Comparison of ENCODE assay signal across 15 cellular contexts in genomic region chr14:75441731-75442130, GRCh38. TPM values are rescaled to one million over a fixed set of nuclear protein-coding genes. Genes with fewer than 3 reads are reported as not detected.
A peak's percentile ranks its signal among the peaks of the same experiment; 100 is the strongest.
DNase-seq lines count a peak whose midpoint lies in the region; ATAC-seq and TF ChIP-seq lines count a peak whose summit lies in the region.
"Had no signal": no experiment of that assay in that cellular context is flagged by ENCODE, and none has a peak within 500 bp of the region (broad histone marks: within the 10 kb centered on the region; RNA-seq: fewer than 3 reads in every experiment).

No MANE protein-coding gene starts in this region.

- H3K4me3 Mint-ChIP-seq in MCF 10A (ENCODE audit: unreplicated experiment): no peak overlapping the region
- H3K4me3 Mint-ChIP-seq: stimulated activated naive B cell treated with anti-CD40 and anti-IgM and Interleukin-4, amounts not matched to agents 10 μg/mL and 1 μg/mL and 100 μg/mL, for 72 hours had no signal

- no peaks in the 10 kb centered on the region for H4K20me1 ChIP-seq in mammary epithelial cell (ENCODE audit: insufficient read depth, low read length)

- H3K4me3 ChIP-seq in mammary epithelial cell (replicated peaks in 1 of 3; ENCODE audit: insufficient read depth in 1 of 3, low read depth in 2 of 3, low read length in 3 of 3) (no peak overlapping the region), heart right ventricle (no peak overlapping the region), rectal smooth muscle tissue (ENCODE audit: low read length) (no peak overlapping the region), uterus (no peak overlapping the region)
- H3K4me3 ChIP-seq: prostate gland had no signal

- H3K27me3 ChIP-seq in mammary epithelial cell (ENCODE audit: insufficient read depth, low read length): no peaks in the 10 kb centered on the region
- H3K27me3 ChIP-seq in heart right ventricle: no peaks in the 10 kb centered on the region
- no peaks in the 10 kb centered on the region for H3K27me3 ChIP-seq in rectal smooth muscle tissue (ENCODE audit: control insufficient read depth, insufficient read depth, low read length)
- H3K27me3 ChIP-seq in uterus: no peaks in the 10 kb centered on the region

- H3K27me3 Mint-ChIP-seq in MCF 10A (ENCODE audit: insufficient read depth, unreplicated experiment): no peaks in the 10 kb centered on the region
- H3K27me3 Mint-ChIP-seq: stimulated activated naive B cell treated with anti-CD40 and anti-IgM and Interleukin-4, amounts not matched to agents 10 μg/mL and 1 μg/mL and 100 μg/mL, for 72 hours had no signal

- ATAC-seq in heart right ventricle: peak in 5 of 8 donors; percentile 4 to 38 (median 32)
- no peak for ATAC-seq in GM18867 (IDR thresholded peaks at IDR 0.05; ENCODE audit: unreplicated experiment)
- ATAC-seq: activated naive CD4-positive, alpha-beta T cell treated with anti-CD3 and anti-CD28 coated beads, Interleukin-2, amount 50 U/mL, for 72 hours; stimulated activated naive B cell treated with anti-CD40 and anti-IgM and Interleukin-4, amounts not matched to agents 10 μg/mL and 1 μg/mL and 100 μg/mL, for 72 hours had no signal

- intact Hi-C loops in MCF 10A (cut with micrococcal nuclease) (no loop called here), mammary epithelial cell (cut with micrococcal nuclease) (no loop called here), heart right ventricle (cut with DNase I) (no loop called here), uterus (cut with DNase I; ENCODE audit: low total_unique reads) (no loop called here)

- H3K27ac Mint-ChIP-seq in MCF 10A (ENCODE audit: low read depth, unreplicated experiment): peak overlapping the region; percentile 74
- H3K27ac Mint-ChIP-seq: stimulated activated naive B cell treated with anti-CD40 and anti-IgM and Interleukin-4, amounts not matched to agents 10 μg/mL and 1 μg/mL and 100 μg/mL, for 72 hours had no signal

- POLR2A ChIA-PET in MCF 10A (lab: Yijun Ruan, JAX): interaction anchor here (0.9 kb wide), 1 partner anchor 13 kb away, joined by 4 read pairs; no protein-coding TSS in a partner anchor

- dilution Hi-C loops in mammary epithelial cell (cut with HindIII; ENCODE audit: low sequenced_read_pairs): loop anchor here (5.0 kb wide), 1 partner anchor 89 kb away; no protein-coding TSS in a partner anchor

- no peak overlapping the region for H3K9ac ChIP-seq in mammary epithelial cell (ENCODE audit: insufficient read depth, low read length)
- H3K9ac ChIP-seq in rectal smooth muscle tissue (ENCODE audit: low read length): no peak overlapping the region

- no peak for TF ChIP-seq CTCF in MCF 10A (IDR thresholded peaks at IDR 0.05; ENCODE audit: unreplicated experiment)
- TF ChIP-seq CTCF in mammary epithelial cell (conservative IDR thresholded peaks at IDR 0.05 in 1 of 2, IDR thresholded peaks at IDR 0.05 in 1 of 2; ENCODE audit: extremely low read depth in 1 of 2, insufficient read depth in 1 of 2, low read depth in 1 of 2, low read length in 2 of 2): no peak
- TF ChIP-seq CTCF in heart right ventricle (IDR thresholded peaks at IDR 0.05): no peak
- no peak for TF ChIP-seq CTCF in uterus (IDR thresholded peaks at IDR 0.05)

- H3K9me3 ChIP-seq in mammary epithelial cell (replicated peaks; ENCODE audit: insufficient read depth, low read length) (no peaks in the 10 kb centered on the region), heart right ventricle (no peaks in the 10 kb centered on the region), uterus (no peaks in the 10 kb centered on the region)
- H3K9me3 ChIP-seq: prostate gland had no signal

- in situ Hi-C loops in mammary epithelial cell (cut with MboI; ENCODE audit: low sequenced_read_pairs in 2 of 2): no loop called here

- peaks cover 58% of the 10 kb centered on the region for H3K36me3 Mint-ChIP-seq in MCF 10A (ENCODE audit: insufficient read depth, unreplicated experiment)
- H3K36me3 Mint-ChIP-seq: activated naive CD4-positive, alpha-beta T cell treated with anti-CD3 and anti-CD28 coated beads, Interleukin-2, amount 50 U/mL, for 72 hours had no signal

- no peak overlapping the region for H3K4me2 ChIP-seq in mammary epithelial cell (ENCODE audit: insufficient read depth, low read depth, low read length)

- no TSS peak for BruUV-seq in MCF 10A (replicated peaks; lab: Mats Ljungman, UMichigan)
- BruUV-seq in mammary epithelial cell (replicated peaks; lab: Mats Ljungman, UMichigan): no TSS peak

- no peaks in the 10 kb centered on the region for H3K79me2 ChIP-seq in mammary epithelial cell (ENCODE audit: insufficient read depth, low read length)

- TF ChIP-seq POLR2A in uterus (IDR thresholded peaks at IDR 0.05): no peak

- H3K9me3 Mint-ChIP-seq in MCF 10A (ENCODE audit: unreplicated experiment): no peaks in the 10 kb centered on the region
- H3K9me3 Mint-ChIP-seq: activated naive CD4-positive, alpha-beta T cell treated with anti-CD3 and anti-CD28 coated beads, Interleukin-2, amount 50 U/mL, for 72 hours; stimulated activated naive B cell treated with anti-CD40 and anti-IgM and Interleukin-4, amounts not matched to agents 10 μg/mL and 1 μg/mL and 100 μg/mL, for 72 hours had no signal

- no peak overlapping the region for H2AFZ ChIP-seq in mammary epithelial cell (ENCODE audit: low read depth, low read length)

- DNase-seq in MCF 10A (ENCODE audit: unreplicated experiment): no peak
- no peak for DNase-seq in mammary epithelial cell
- DNase-seq in heart right ventricle: no peak
- DNase-seq in uterus: no peak
- no peak for DNase-seq in GM19238 (ENCODE audit: insufficient read length, low spot score)
- no peak for DNase-seq in NCI-H774 (lab: John Stamatoyannopoulos, UW)
- DNase-seq: 8988T; HCEC 1CT; stimulated activated CD4-positive, alpha-beta T cell treated with anti-CD3 and anti-CD28 coated beads, Interleukin-4, amount 100 ng/mL, for 4 hours; stimulated activated naive B cell treated with anti-CD40 and anti-IgM and Interleukin-4, amounts not matched to agents 10 μg/mL and 1 μg/mL and 100 μg/mL, for 72 hours had no signal

- WGBS in mammary epithelial cell (ENCODE audit: low coverage, missing lambda C conversion rate): 91% methylated on average over 6 of the region's 6 CpGs
- 73 to 78% methylated on average over 6 of the region's 6 CpGs for WGBS in heart right ventricle, 2 donors

- H3K27ac ChIP-seq in mammary epithelial cell (ENCODE audit: insufficient read depth, low read depth, low read length) (no peak overlapping the region), heart right ventricle (peak overlapping the region in 9 of 10 donors; percentile 21 to 75 (median 61)), rectal smooth muscle tissue (ENCODE audit: low read depth, low read length) (peak overlapping the region; percentile 62), uterus (peak overlapping the region; percentile 55 to 56)
- H3K27ac ChIP-seq: VCaP had no signal

- H3K4me1 ChIP-seq in mammary epithelial cell (ENCODE audit: insufficient read depth, low read length) (no peaks in the 10 kb centered on the region), heart right ventricle (peaks cover 3 to 71% (median 56%) of the 10 kb centered on the region in 9 donors), rectal smooth muscle tissue (ENCODE audit: control insufficient read depth, insufficient read depth, low read length) (peaks cover 12% of the 10 kb centered on the region), uterus (peaks cover 0 to 4% of the 10 kb centered on the region in 2 donors)

- H3K4me1 Mint-ChIP-seq in MCF 10A (ENCODE audit: insufficient read depth, unreplicated experiment): peaks cover 11% of the 10 kb centered on the region

- H3K36me3 ChIP-seq in mammary epithelial cell (ENCODE audit: insufficient read depth, low read length) (no peaks in the 10 kb centered on the region), heart right ventricle (peaks cover 0 to 86% (median 22%) of the 10 kb centered on the region in 9 donors), rectal smooth muscle tissue (ENCODE audit: control insufficient read depth, insufficient read depth, low read length) (peaks cover 16% of the 10 kb centered on the region), uterus (no peaks in the 10 kb centered on the region)
- H3K36me3 ChIP-seq: prostate gland had no signal

- CTCF ChIA-PET in MCF 10A (lab: Yijun Ruan, JAX) (interaction anchor here (0.6 to 1.2 kb wide), 3 partner anchors 10 to 130 kb away, joined by 4 to 7 read pairs (median 6); no protein-coding TSS in a partner anchor), mammary epithelial cell (lab: Charles Lee; ENCODE audit: low non-redundant PET) (no interaction called here)

RNA-seq across cellular contexts. Expression of gene JDP2, which starts 13.9 kb away (rescaled TPM):
- total RNA-seq in MCF 10A (2022) (38.9 and 45.3 TPM in 2 replicates), mammary epithelial cell (10 to 100 TPM; 13.8 to 39.7 TPM), heart right ventricle (10 to 100 TPM; 12.3 to 28.0 (median 17.3) TPM), uterus (10 to 100 TPM; 32.9 to 86.8 (median 50.1) TPM)
- polyA plus RNA-seq in mammary epithelial cell (9.5 TPM), heart right ventricle (10 to 100 TPM; 15.6 to 44.0 TPM)
- 7.1 TPM for polyA minus RNA-seq in mammary epithelial cell
